Comparison of ENCODE assay signal across 8 cellular contexts in the genomic region with DNA sequence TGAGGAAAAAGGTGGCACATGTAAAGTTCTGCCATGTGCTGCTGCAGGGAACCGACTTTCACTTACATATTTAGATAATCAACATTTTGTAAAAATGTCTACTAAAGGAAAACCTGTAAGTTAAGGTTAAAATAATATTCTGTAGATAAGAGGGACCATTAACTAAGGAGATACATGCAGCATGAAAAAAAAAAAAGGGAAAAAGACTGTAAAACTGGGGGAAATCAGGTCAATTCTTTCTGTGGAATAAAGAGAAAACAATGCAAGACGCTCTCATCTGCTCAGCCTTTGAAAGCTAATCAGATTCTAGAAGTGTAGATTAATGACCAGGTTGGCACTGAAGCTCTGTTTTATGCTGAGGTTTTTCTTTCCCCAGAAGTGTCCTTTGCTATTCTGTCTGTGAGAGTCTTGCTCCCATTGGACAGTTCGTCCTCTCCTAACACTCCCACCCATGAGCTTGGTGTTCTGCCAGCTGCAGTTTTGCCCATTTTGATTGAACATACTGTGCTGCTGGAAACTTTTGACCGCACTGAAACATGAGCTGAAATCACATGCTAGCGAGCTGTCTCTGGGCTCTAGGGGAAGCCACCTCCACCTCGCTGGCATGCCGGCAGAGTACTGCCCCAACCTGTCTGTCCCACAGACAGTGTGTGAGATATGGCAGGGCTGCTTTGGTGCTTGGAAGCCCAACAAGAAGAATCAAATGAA. TPM values are rescaled to one million over a fixed set of nuclear protein-coding genes. Genes with fewer than 3 reads are reported as not detected.
DNase-seq lines count a peak whose midpoint lies in the region; ATAC-seq and TF ChIP-seq lines count a peak whose summit lies in the region.

No MANE protein-coding gene starts in this region.

- POLR2A ChIA-PET in activated B cell treated with CpG ODN at 0.5 μM for 24 hours (lab: Charles Lee), result interaction anchor here (0.8 to 1.1 kb wide), 4 partner anchors 12 to 263 kb away, joined by 3 to 5 read pairs (median 3); a partner anchor contains a TSS

- ATAC-seq in activated B cell treated with CpG ODN at 0.5 μM for 24 hours (ENCODE audit: low read depth) (peak; percentile 42), Right ventricle myocardium inferior (peak; percentile 92), HG02642 (IDR thresholded peaks at IDR 0.05; ENCODE audit: poor library complexity, unreplicated experiment) (no peak)

- peaks cover 78% of the 10 kb centered on the region for H3K36me3 Mint-ChIP-seq in activated B cell treated with CpG ODN at 0.5 μM for 24 hours (ENCODE audit: low read depth)

- H3K4me1 Mint-ChIP-seq in activated B cell treated with CpG ODN at 0.5 μM for 24 hours, result peaks cover 39% of the 10 kb centered on the region

- no peaks in the 10 kb centered on the region for H3K9me3 ChIP-seq in prostate gland

- H3K27ac Mint-ChIP-seq in activated B cell treated with CpG ODN at 0.5 μM for 24 hours, result peak overlapping the region; percentile 72

- CTCF ChIA-PET in activated B cell treated with CpG ODN at 0.5 μM for 24 hours (lab: Charles Lee), result interaction anchor here (0.7 to 1.8 kb wide), 5 partner anchors 57 to 94 kb away, joined by 3 to 10 read pairs (median 4); a partner anchor contains a TSS

- H3K4me1 ChIP-seq in prostate gland (replicated peaks), result peaks cover 22% of the 10 kb centered on the region

- no peaks in the 10 kb centered on the region for H3K27me3 ChIP-seq in prostate gland (replicated peaks; ENCODE audit: insufficient read depth)

- peak overlapping the region; percentile 9 for H3K4me3 Mint-ChIP-seq in activated B cell treated with CpG ODN at 0.5 μM for 24 hours

- H3K27me3 Mint-ChIP-seq in activated B cell treated with CpG ODN at 0.5 μM for 24 hours, result no peaks in the 10 kb centered on the region

- intact Hi-C loops in activated B cell treated with CpG ODN at 0.5 μM for 24 hours (cut with micrococcal nuclease) (loop anchor here (5.0 kb wide), 1 partner anchor 34 kb away; no protein-coding TSS in a partner anchor), Right ventricle myocardium inferior (cut with DNase I) (no loop called here), prostate gland (cut with DNase I) (no loop called here)

- H3K36me3 ChIP-seq in prostate gland, result no peaks in the 10 kb centered on the region

- DNase-seq in HPDE6-E6E7 (ENCODE audit: extremely low spot score) (peak; percentile 49), activated B cell treated with CpG ODN at 0.5 μM for 24 hours (no peak), Right ventricle myocardium inferior (ENCODE audit: missing footprints) (peak; percentile 88), prostate gland (ENCODE audit: low spot score) (peak; percentile 96), NCI-H1048 (lab: John Stamatoyannopoulos, UW) (no peak), hepatic stellate cell (ENCODE audit: low spot score) (no peak)
- DNase-seq in activated T-cell treated with anti-CD3 and anti-CD28 coated beads, Interleukin-2, amount 50 U/mL, for 1 hour, result no peak

- no peak overlapping the region for H3K4me3 ChIP-seq in prostate gland

- no peak for TF ChIP-seq CTCF in activated B cell treated with CpG ODN at 0.5 μM for 24 hours (IDR thresholded peaks at IDR 0.05)
- TF ChIP-seq CTCF in prostate gland (IDR thresholded peaks at IDR 0.05), result no peak

- H3K27ac ChIP-seq in prostate gland, result peak overlapping the region; percentile 79 to 81

- 6% methylated on average over 7 of the region's 7 CpGs for WGBS in prostate gland

- no peak for TF ChIP-seq POLR2A in prostate gland (IDR thresholded peaks at IDR 0.05)

- H3K9me3 Mint-ChIP-seq in activated B cell treated with CpG ODN at 0.5 μM for 24 hours, result no peaks in the 10 kb centered on the region

RNA-seq across cellular contexts. Expression of a gene that starts 39.7 kb away (rescaled TPM):
- total RNA-seq in activated B cell treated with CpG ODN at 0.5 μM for 24 hours (34.5 and 40.8 TPM in 2 replicates), Right ventricle myocardium inferior (99.2 TPM), prostate gland (10 to 100 TPM; 11.2 to 21.8 TPM)

RNA-seq across cellular contexts. Expression of a gene that starts 41.3 kb away (rescaled TPM):
- 1.2 and 1.3 TPM in 2 replicates for total RNA-seq in activated B cell treated with CpG ODN at 0.5 μM for 24 hours
- 1.1 TPM for total RNA-seq in Right ventricle myocardium inferior
- 1 to 10 TPM in 1 of 2 donors, under 1 TPM in 1; 0.41 to 5.1 TPM for total RNA-seq in prostate gland

RNA-seq across cellular contexts. Expression of a gene that starts 41.5 kb away (rescaled TPM):
- 99.6 and 117 TPM in 2 replicates for total RNA-seq in activated B cell treated with CpG ODN at 0.5 μM for 24 hours
- total RNA-seq in Right ventricle myocardium inferior, result 106 TPM
- total RNA-seq in prostate gland, result 10 to 100 TPM; 60.5 to 89.8 TPM

Comparison
In these comparisons a context has a peak if more than half of its experiments do, and no peak if none do; other contexts are left out.
1. DNase-seq: peak in HPDE6-E6E7 (single experiment), Right ventricle myocardium inferior (single experiment) and prostate gland (single experiment); none in activated B cell treated with CpG ODN at 0.5 μM for 24 hours (single experiment), NCI-H1048 (single experiment), activated T-cell treated with anti-CD3 and anti-CD28 coated beads, Interleukin-2, amount 50 U/mL, for 1 hour (single experiment) and hepatic stellate cell (single experiment).